In genomic region chr14:38860530-38860929, GRCh38 we compare ENCODE assay signal across 36 cellular contexts.
"Had no signal": no experiment of that assay in that cellular context is flagged by ENCODE, and none has a peak within 500 bp of the region (broad histone marks: within the 10 kb centered on the region; RNA-seq: fewer than 3 reads in every experiment).

No MANE protein-coding gene starts in this region.

- H3K9me3 ChIP-seq: MG63 had no signal

- H3K27me3 ChIP-seq: MG63 had no signal

- H3K4me2 ChIP-seq: KMS-11 had no signal

- H3K4me3 ChIP-seq: MG63 had no signal

- H3K9ac ChIP-seq: KMS-11 had no signal

- H3K36me3 ChIP-seq: MG63 had no signal

- DNase-seq: Karpas-422, Kasumi-1, KG1, MG63, MM.1S, MV-4-11, NCI-H1048, NCI-H1092, NCI-H1092 treated with DMSO at 0.1 percent for 48 hours, NCI-H1105, NCI-H1105 treated with DMSO at 0.1 percent for 48 hours, NCI-H1417 treated with DMSO at 0.1 percent for 48 hours, NCI-H1436, NCI-H1436 treated with DMSO at 0.1 percent for 48 hours, NCI-H146, NCI-H1694, NCI-H1694 treated with DMSO at 0.1 percent for 48 hours, NCI-H187, NCI-H187 treated with DMSO at 0.1 percent for 48 hours, NCI-H1930, NCI-H2029, NCI-H2029 treated with DMSO at 0.1 percent for 48 hours, NCI-H2081, NCI-H2081 treated with DMSO at 0.1 percent for 48 hours, NCI-H2107, NCI-H2171, NCI-H2171 treated with DMSO at 0.1 percent for 48 hours, NCI-H2227 treated with DMSO at 0.1 percent for 48 hours, NCI-H226, NCI-H345, NCI-H446, NCI-H446 treated with DMSO at 0.1 percent for 48 hours, NCI-H510A, NCI-H510A treated with DMSO at 0.1 percent for 48 hours, NCI-H524 had no signal

- H3K27ac ChIP-seq: KMS-11 had no signal
